17 cellular contexts compared by ENCODE assay signal in the genomic region with DNA sequence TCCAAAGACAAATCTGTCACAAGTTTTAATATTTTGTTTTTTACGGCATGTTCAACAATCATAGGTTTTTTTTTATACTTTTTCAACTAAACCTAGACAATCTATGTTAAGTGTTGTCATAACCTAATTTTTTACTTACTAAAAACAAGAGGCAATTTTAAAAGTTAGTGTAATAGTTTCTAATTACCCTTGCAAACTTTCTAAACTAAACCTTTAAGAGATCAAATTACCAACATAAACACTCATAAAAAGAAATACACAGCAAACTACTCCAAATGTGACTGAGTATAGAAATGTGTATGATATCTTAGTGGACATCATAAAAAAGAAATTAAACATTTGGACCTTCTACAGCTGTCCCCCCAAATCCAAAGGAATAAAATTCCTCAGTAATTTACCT.
"Had no signal": no experiment of that assay in that cellular context is flagged by ENCODE, and none has a peak within 500 bp of the region (broad histone marks: within the 10 kb centered on the region; RNA-seq: fewer than 3 reads in every experiment).

No MANE protein-coding gene starts in this region.

- H3K9ac ChIP-seq: parathyroid adenoma had no signal

- H3K79me2 ChIP-seq: parathyroid adenoma had no signal

- H3K9me3 ChIP-seq: upper lobe of left lung had no signal

- H3K27me3 ChIP-seq: foreskin keratinocyte, upper lobe of left lung had no signal

- DNase-seq: activated CD4-positive, alpha-beta memory T cell treated with anti-CD3 and anti-CD28 coated beads for 36 hours; activated CD4-positive, alpha-beta T cell treated with anti-CD3 and anti-CD28 coated beads for 48 hours; activated CD4-positive, CD25-positive, alpha-beta regulatory T cell; activated effector memory CD4-positive, alpha-beta T cell treated with anti-CD3 and anti-CD28 coated beads, Interleukin-2, amount 50 U/mL, for 16 hours; activated naive CD4-positive, alpha-beta T cell treated with anti-CD3 and anti-CD28 coated beads, Interleukin-2, amount 10 ng/mL, durations not matched to agents 7 days and 5 days; amygdala; cerebellar nuclear complex; cortex of kidney; foreskin keratinocyte; natural killer cell; stimulated activated CD4-positive, alpha-beta T cell treated with anti-CD3 and anti-CD28 coated beads, Interleukin-2, amount 100 ng/mL, for 48 hours; stimulated activated CD8-positive, alpha-beta memory T cell treated with anti-CD3 and anti-CD28 coated beads, Interleukin-4, amount 100 ng/mL, for 48 hours; stimulated activated naive B cell treated with anti-CD40 and anti-IgM and Interleukin-4, amounts not matched to agents 10 μg/mL and 1 μg/mL and 100 μg/mL, for 72 hours; T1000; upper lobe of left lung had no signal

- H3K4me1 ChIP-seq: foreskin keratinocyte, parathyroid adenoma had no signal

- H3K27ac ChIP-seq: foreskin keratinocyte, parathyroid adenoma, upper lobe of left lung had no signal

- H2AFZ ChIP-seq: parathyroid adenoma had no signal

- ATAC-seq: foreskin keratinocyte; natural killer cell; sciatic nerve; stimulated activated naive B cell treated with anti-CD40 and anti-IgM and Interleukin-4, amounts not matched to agents 10 μg/mL and 1 μg/mL and 100 μg/mL, for 72 hours had no signal

- H3K4me3 ChIP-seq: upper lobe of left lung had no signal
